Comparison of ENCODE assay signal across 1 cellular context in the genomic region with DNA sequence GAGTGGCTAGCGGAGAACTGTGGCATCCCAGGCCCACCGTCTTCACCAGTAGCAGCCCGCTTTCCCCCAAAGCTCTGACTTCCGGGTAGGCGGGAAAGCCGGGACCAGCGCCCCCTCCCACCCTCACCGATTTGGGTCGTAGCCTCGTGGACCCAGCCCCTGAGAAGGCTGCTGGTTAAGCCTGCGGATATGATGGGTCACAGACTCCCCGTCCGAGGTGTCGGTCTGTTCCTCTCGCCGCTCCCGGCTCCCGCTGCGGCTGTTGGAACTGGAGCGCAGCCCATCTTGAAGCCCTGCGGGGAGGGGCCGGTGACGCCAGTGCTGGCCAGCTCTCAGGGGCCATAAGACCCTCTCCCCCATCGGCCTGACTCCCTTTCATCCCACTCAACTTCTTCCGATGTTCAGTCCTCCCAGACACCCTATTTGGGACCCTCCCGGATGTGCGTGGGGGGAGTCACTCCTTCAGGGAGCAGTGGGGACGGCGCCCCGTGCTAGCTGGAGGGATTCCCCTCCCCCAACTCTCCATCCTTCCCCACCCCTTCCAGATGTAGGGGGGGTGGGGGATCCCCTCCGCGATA.
TF ChIP-seq lines count a peak whose summit lies in the region.

No MANE protein-coding gene starts in this region.

TF ChIP-seq in K562, 482 proteins besides CTCF, POLR2A, EP300 and RAD21 (continued from another document and continues in another):
- TF ChIP-seq, protein P1, sequence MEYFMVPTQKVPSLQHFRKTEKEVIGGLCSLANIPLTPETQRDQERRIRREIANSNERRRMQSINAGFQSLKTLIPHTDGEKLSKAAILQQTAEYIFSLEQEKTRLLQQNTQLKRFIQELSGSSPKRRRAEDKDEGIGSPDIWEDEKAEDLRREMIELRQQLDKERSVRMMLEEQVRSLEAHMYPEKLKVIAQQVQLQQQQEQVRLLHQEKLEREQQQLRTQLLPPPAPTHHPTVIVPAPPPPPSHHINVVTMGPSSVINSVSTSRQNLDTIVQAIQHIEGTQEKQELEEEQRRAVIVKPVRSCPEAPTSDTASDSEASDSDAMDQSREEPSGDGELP (CRISPR knock-in tag; IDR thresholded peaks at IDR 0.05; ENCODE audit: borderline replicate concordance), result no peak
- TF ChIP-seq STAG1 (CRISPR knock-in tag; IDR thresholded peaks at IDR 0.05; ENCODE audit: borderline replicate concordance) (no peak), NR4A1 (CRISPR knock-in tag; IDR thresholded peaks at IDR 0.05) (no peak), NR4A1 (tag; IDR thresholded peaks at IDR 0.05) (peak; percentile 35; the same call in 1 of the 2 replicates), NONO (IDR thresholded peaks at IDR 0.05; ENCODE audit: low read depth in 2 of 2, low read length in 1 of 2) (peak in 1 of 2 experiments; percentile 79; a peak in 1 of 4 replicates), ZNF316 (IDR thresholded peaks at IDR 0.05) (no peak), ZSCAN32 (CRISPR knock-in tag; IDR thresholded peaks at IDR 0.05) (no peak), RNF2 (IDR thresholded peaks at IDR 0.05) (0 out of 2 replicates have a peak, but pooled peaks have one; percentile 2), ZNF217 (CRISPR knock-in tag; IDR thresholded peaks at IDR 0.05) (no peak), KLF6 (CRISPR knock-in tag; IDR thresholded peaks at IDR 0.05; ENCODE audit: borderline replicate concordance) (no peak), ZFP30 (CRISPR knock-in tag; IDR thresholded peaks at IDR 0.05; ENCODE audit: borderline replicate concordance) (no peak), ZNF717 (CRISPR knock-in tag; IDR thresholded peaks at IDR 0.05) (no peak), SP2 (IDR thresholded peaks at IDR 0.05; ENCODE audit: extremely low read depth, low read depth, low read length, poor library complexity, severe bottlenecking) (no peak), CBX8 (IDR thresholded peaks at IDR 0.05; ENCODE audit: borderline replicate concordance, extremely low read depth, low read depth, low read length, poor library complexity, severe bottlenecking) (no peak), HDAC8 (tag; IDR thresholded peaks at IDR 0.05) (no peak), MEIS2 (IDR thresholded peaks at IDR 0.05; ENCODE audit: partially characterized antibody) (no peak), ZKSCAN1 (IDR thresholded peaks at IDR 0.05; ENCODE audit: low read depth, low read length) (no peak), TAF7 (tag; IDR thresholded peaks at IDR 0.05) (no peak), POLR2B (IDR thresholded peaks at IDR 0.05; ENCODE audit: low read depth, partially characterized antibody) (no peak), POLR3G (IDR thresholded peaks at IDR 0.05; ENCODE audit: extremely low read depth, insufficient read length, insufficient replicate concordance) (no peak), ZZZ3 (IDR thresholded peaks at IDR 0.05) (no peak), ZNF347 (CRISPR knock-in tag; IDR thresholded peaks at IDR 0.05; ENCODE audit: low read depth) (no peak), KAT7 (CRISPR knock-in tag; IDR thresholded peaks at IDR 0.05; ENCODE audit: borderline replicate concordance) (0 out of 2 replicates have a peak, but pooled peaks have one; percentile 51), GTF2E2 (tag; IDR thresholded peaks at IDR 0.05) (no peak), KDM1A (IDR thresholded peaks at IDR 0.05) (no peak; a peak in 1 of 4 replicates), FOXP1 (CRISPR knock-in tag; IDR thresholded peaks at IDR 0.05) (peak; percentile 36; the same call in 1 of the 2 replicates), FOXJ2 (tag; IDR thresholded peaks at IDR 0.05) (no peak), CAMTA2 (CRISPR knock-in tag; conservative IDR thresholded peaks at IDR 0.05) (0 out of 2 replicates have a peak, but pooled peaks have one; percentile 77), OTX1 (CRISPR knock-in tag; IDR thresholded peaks at IDR 0.05) (no peak), ARHGAP35 (IDR thresholded peaks at IDR 0.05; ENCODE audit: partially characterized antibody) (no peak), MAFF (IDR thresholded peaks at IDR 0.05; ENCODE audit: low read length) (no peak), MCM3 (IDR thresholded peaks at IDR 0.05) (no peak), ZNF830 (CRISPR knock-in tag; IDR thresholded peaks at IDR 0.05) (peak; percentile 26; the same call in 1 of the 2 replicates), XRCC5 (IDR thresholded peaks at IDR 0.05; ENCODE audit: low read depth, low read length) (no peak), ZNF41 (CRISPR knock-in tag; conservative IDR thresholded peaks at IDR 0.05) (no peak), FOXM1 (IDR thresholded peaks at IDR 0.05; ENCODE audit: low read depth) (no peak), FOXM1 (CRISPR knock-in tag; IDR thresholded peaks at IDR 0.05; ENCODE audit: low read depth) (peak; percentile 53; the same call in 1 of the 2 replicates), ZKSCAN8 (CRISPR knock-in tag; IDR thresholded peaks at IDR 0.05) (no peak), ILK (tag; IDR thresholded peaks at IDR 0.05; ENCODE audit: borderline replicate concordance, low read depth) (no peak), ZNF124 (CRISPR knock-in tag; IDR thresholded peaks at IDR 0.05) (no peak), ASH1L (IDR thresholded peaks at IDR 0.05; ENCODE audit: borderline replicate concordance, low read depth, partially characterized antibody) (no peak), NBN (IDR thresholded peaks at IDR 0.05; ENCODE audit: low read depth) (no peak), ZNF354B (CRISPR knock-in tag; IDR thresholded peaks at IDR 0.05) (no peak), ARID2 (IDR thresholded peaks at IDR 0.05) (no peak), ZNF184 (CRISPR knock-in tag; IDR thresholded peaks at IDR 0.05) (no peak), GTF2A2 (tag; IDR thresholded peaks at IDR 0.05) (no peak), BDP1 (IDR thresholded peaks at IDR 0.05; ENCODE audit: insufficient read depth, insufficient read length) (no peak), ZNF121 (CRISPR knock-in tag; conservative IDR thresholded peaks at IDR 0.05) (no peak), HMG20B (CRISPR knock-in tag; IDR thresholded peaks at IDR 0.05) (no peak), GATAD2B (IDR thresholded peaks at IDR 0.05; ENCODE audit: borderline replicate concordance) (no peak), POLR2AphosphoS5 (IDR thresholded peaks at IDR 0.05; ENCODE audit: control insufficient read depth, insufficient read depth, low read depth, low read length) (no peak; the same call in 1 of the 2 replicates), RBFOX2 (IDR thresholded peaks at IDR 0.05; ENCODE audit: low read depth, low read length) (no peak; the same call in 1 of the 2 replicates), TEAD2 (tag; IDR thresholded peaks at IDR 0.05) (no peak), TFAM (CRISPR knock-in tag; conservative IDR thresholded peaks at IDR 0.05) (no peak), SETDB1 (IDR thresholded peaks at IDR 0.05; ENCODE audit: low read length) (no peak), ZC3H4 (CRISPR knock-in tag; IDR thresholded peaks at IDR 0.05; ENCODE audit: borderline replicate concordance) (no peak), NFIC (IDR thresholded peaks at IDR 0.05) (peak; percentile 55)
- TF ChIP-seq, protein P2, sequence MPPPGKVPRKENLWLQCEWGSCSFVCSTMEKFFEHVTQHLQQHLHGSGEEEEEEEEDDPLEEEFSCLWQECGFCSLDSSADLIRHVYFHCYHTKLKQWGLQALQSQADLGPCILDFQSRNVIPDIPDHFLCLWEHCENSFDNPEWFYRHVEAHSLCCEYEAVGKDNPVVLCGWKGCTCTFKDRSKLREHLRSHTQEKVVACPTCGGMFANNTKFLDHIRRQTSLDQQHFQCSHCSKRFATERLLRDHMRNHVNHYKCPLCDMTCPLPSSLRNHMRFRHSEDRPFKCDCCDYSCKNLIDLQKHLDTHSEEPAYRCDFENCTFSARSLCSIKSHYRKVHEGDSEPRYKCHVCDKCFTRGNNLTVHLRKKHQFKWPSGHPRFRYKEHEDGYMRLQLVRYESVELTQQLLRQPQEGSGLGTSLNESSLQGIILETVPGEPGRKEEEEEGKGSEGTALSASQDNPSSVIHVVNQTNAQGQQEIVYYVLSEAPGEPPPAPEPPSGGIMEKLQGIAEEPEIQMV (tag; conservative IDR thresholded peaks at IDR 0.05; ENCODE audit: low read depth), result no peak
- TF ChIP-seq, protein P3, sequence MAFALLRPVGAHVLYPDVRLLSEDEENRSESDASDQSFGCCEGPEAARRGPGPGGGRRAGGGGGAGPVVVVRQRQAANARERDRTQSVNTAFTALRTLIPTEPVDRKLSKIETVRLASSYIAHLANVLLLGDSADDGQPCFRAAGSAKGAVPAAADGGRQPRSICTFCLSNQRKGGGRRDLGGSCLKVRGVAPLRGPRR (CRISPR knock-in tag; IDR thresholded peaks at IDR 0.05), result no peak
- TF ChIP-seq, protein P4, sequence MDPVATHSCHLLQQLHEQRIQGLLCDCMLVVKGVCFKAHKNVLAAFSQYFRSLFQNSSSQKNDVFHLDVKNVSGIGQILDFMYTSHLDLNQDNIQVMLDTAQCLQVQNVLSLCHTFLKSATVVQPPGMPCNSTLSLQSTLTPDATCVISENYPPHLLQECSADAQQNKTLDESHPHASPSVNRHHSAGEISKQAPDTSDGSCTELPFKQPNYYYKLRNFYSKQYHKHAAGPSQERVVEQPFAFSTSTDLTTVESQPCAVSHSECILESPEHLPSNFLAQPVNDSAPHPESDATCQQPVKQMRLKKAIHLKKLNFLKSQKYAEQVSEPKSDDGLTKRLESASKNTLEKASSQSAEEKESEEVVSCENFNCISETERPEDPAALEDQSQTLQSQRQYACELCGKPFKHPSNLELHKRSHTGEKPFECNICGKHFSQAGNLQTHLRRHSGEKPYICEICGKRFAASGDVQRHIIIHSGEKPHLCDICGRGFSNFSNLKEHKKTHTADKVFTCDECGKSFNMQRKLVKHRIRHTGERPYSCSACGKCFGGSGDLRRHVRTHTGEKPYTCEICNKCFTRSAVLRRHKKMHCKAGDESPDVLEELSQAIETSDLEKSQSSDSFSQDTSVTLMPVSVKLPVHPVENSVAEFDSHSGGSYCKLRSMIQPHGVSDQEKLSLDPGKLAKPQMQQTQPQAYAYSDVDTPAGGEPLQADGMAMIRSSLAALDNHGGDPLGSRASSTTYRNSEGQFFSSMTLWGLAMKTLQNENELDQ (CRISPR knock-in tag; IDR thresholded peaks at IDR 0.05; ENCODE audit: borderline replicate concordance), result no peak
- TF ChIP-seq, protein P5, sequence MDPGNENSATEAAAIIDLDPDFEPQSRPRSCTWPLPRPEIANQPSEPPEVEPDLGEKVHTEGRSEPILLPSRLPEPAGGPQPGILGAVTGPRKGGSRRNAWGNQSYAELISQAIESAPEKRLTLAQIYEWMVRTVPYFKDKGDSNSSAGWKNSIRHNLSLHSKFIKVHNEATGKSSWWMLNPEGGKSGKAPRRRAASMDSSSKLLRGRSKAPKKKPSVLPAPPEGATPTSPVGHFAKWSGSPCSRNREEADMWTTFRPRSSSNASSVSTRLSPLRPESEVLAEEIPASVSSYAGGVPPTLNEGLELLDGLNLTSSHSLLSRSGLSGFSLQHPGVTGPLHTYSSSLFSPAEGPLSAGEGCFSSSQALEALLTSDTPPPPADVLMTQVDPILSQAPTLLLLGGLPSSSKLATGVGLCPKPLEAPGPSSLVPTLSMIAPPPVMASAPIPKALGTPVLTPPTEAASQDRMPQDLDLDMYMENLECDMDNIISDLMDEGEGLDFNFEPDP (CRISPR knock-in tag; IDR thresholded peaks at IDR 0.05), result no peak
- TF ChIP-seq, protein P6, sequence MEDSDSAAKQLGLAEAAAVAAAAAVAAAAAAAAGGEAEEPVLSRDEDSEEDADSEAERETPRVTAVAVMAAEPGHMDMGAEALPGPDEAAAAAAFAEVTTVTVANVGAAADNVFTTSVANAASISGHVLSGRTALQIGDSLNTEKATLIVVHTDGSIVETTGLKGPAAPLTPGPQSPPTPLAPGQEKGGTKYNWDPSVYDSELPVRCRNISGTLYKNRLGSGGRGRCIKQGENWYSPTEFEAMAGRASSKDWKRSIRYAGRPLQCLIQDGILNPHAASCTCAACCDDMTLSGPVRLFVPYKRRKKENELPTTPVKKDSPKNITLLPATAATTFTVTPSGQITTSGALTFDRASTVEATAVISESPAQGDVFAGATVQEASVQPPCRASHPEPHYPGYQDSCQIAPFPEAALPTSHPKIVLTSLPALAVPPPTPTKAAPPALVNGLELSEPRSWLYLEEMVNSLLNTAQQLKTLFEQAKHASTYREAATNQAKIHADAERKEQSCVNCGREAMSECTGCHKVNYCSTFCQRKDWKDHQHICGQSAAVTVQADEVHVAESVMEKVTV (CRISPR knock-in tag; IDR thresholded peaks at IDR 0.05), result no peak
- TF ChIP-seq, protein P7, sequence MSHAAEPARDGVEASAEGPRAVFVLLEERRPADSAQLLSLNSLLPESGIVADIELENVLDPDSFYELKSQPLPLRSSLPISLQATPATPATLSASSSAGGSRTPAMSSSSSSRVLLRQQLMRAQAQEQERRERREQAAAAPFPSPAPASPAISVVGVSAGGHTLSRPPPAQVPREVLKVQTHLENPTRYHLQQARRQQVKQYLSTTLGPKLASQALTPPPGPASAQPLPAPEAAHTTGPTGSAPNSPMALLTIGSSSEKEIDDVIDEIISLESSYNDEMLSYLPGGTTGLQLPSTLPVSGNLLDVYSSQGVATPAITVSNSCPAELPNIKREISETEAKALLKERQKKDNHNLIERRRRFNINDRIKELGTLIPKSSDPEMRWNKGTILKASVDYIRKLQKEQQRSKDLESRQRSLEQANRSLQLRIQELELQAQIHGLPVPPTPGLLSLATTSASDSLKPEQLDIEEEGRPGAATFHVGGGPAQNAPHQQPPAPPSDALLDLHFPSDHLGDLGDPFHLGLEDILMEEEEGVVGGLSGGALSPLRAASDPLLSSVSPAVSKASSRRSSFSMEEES (CRISPR knock-in tag; IDR thresholded peaks at IDR 0.05), result no peak
- TF ChIP-seq, protein P8, sequence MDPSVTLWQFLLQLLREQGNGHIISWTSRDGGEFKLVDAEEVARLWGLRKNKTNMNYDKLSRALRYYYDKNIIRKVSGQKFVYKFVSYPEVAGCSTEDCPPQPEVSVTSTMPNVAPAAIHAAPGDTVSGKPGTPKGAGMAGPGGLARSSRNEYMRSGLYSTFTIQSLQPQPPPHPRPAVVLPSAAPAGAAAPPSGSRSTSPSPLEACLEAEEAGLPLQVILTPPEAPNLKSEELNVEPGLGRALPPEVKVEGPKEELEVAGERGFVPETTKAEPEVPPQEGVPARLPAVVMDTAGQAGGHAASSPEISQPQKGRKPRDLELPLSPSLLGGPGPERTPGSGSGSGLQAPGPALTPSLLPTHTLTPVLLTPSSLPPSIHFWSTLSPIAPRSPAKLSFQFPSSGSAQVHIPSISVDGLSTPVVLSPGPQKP (CRISPR knock-in tag; IDR thresholded peaks at IDR 0.05), result no peak
- TF ChIP-seq, protein P9, sequence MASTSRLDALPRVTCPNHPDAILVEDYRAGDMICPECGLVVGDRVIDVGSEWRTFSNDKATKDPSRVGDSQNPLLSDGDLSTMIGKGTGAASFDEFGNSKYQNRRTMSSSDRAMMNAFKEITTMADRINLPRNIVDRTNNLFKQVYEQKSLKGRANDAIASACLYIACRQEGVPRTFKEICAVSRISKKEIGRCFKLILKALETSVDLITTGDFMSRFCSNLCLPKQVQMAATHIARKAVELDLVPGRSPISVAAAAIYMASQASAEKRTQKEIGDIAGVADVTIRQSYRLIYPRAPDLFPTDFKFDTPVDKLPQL (IDR thresholded peaks at IDR 0.05; ENCODE audit: extremely low read depth, insufficient read length), result no peak
- TF ChIP-seq, protein P10, sequence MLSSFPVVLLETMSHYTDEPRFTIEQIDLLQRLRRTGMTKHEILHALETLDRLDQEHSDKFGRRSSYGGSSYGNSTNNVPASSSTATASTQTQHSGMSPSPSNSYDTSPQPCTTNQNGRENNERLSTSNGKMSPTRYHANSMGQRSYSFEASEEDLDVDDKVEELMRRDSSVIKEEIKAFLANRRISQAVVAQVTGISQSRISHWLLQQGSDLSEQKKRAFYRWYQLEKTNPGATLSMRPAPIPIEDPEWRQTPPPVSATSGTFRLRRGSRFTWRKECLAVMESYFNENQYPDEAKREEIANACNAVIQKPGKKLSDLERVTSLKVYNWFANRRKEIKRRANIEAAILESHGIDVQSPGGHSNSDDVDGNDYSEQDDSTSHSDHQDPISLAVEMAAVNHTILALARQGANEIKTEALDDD (IDR thresholded peaks at IDR 0.05), result no peak
